Comparison of ENCODE assay signal across 14 cellular contexts in genomic region chr16:48321307-48322036, GRCh38.
DNase-seq lines count a peak whose midpoint lies in the region; ATAC-seq and TF ChIP-seq lines count a peak whose summit lies in the region.
"Had no signal": no experiment of that assay in that cellular context is flagged by ENCODE, and none has a peak within 500 bp of the region (broad histone marks: within the 10 kb centered on the region; RNA-seq: fewer than 3 reads in every experiment).

No MANE protein-coding gene starts in this region.

- H3K9me3 ChIP-seq in RWPE2 (ENCODE audit: severe bottlenecking) (no peaks in the 10 kb centered on the region), mucosa of descending colon (no peaks in the 10 kb centered on the region)

- no peak overlapping the region for H3K27ac ChIP-seq in RWPE2 (ENCODE audit: poor library complexity, severe bottlenecking)

- no peak for TF ChIP-seq CTCF in RWPE2 (IDR thresholded peaks at IDR 0.05; ENCODE audit: poor library complexity, severe bottlenecking)
- no peak for TF ChIP-seq CTCF in mucosa of descending colon (IDR thresholded peaks at IDR 0.05)

- H3K4me1 ChIP-seq in RWPE2 (ENCODE audit: insufficient read depth, poor library complexity, severe bottlenecking) (peaks cover 7% of the 10 kb centered on the region), mucosa of descending colon (ENCODE audit: low read depth) (no peaks in the 10 kb centered on the region)

- peaks cover 35% of the 10 kb centered on the region for H3K36me3 Mint-ChIP-seq in activated naive CD4-positive, alpha-beta T cell treated with anti-CD3 and anti-CD28 coated beads, Interleukin-2, amount 10 ng/mL, durations not matched to agents 7 days and 5 days
- H3K36me3 Mint-ChIP-seq in stimulated activated effector memory CD8-positive, alpha-beta T cell treated with anti-CD3 and anti-CD28 coated beads, Interleukin-12 subunit alpha, Interleukin-12 subunit beta, amount 100 ng/mL, for 72 hours = peaks cover 22% of the 10 kb centered on the region

- no peaks in the 10 kb centered on the region for H3K27me3 Mint-ChIP-seq in activated naive CD4-positive, alpha-beta T cell treated with anti-CD3 and anti-CD28 coated beads, Interleukin-2, amount 10 ng/mL, durations not matched to agents 7 days and 5 days
- H3K27me3 Mint-ChIP-seq: activated naive CD8-positive, alpha-beta T cell treated with anti-CD3 and anti-CD28 coated beads, Interleukin-2, amount 10 ng/mL, durations not matched to agents 7 days and 5 days; B cell; dendritic cell treated with granulocyte-macrophage colony-stimulating factor and Interleukin-4, amounts not matched to agents 40 ng/mL and 50 ng/mL, for 4 days had no signal

- no peak overlapping the region for H3K27ac Mint-ChIP-seq in activated naive CD4-positive, alpha-beta T cell treated with anti-CD3 and anti-CD28 coated beads, Interleukin-2, amount 10 ng/mL, durations not matched to agents 7 days and 5 days
- no peak overlapping the region for H3K27ac Mint-ChIP-seq in stimulated activated effector memory CD8-positive, alpha-beta T cell treated with anti-CD3 and anti-CD28 coated beads, Interleukin-12 subunit alpha, Interleukin-12 subunit beta, amount 100 ng/mL, for 72 hours
- H3K27ac Mint-ChIP-seq: activated naive CD8-positive, alpha-beta T cell treated with anti-CD3 and anti-CD28 coated beads, Interleukin-2, amount 10 ng/mL, durations not matched to agents 7 days and 5 days; B cell had no signal

- CTCF ChIA-PET in activated naive CD4-positive, alpha-beta T cell treated with anti-CD3 and anti-CD28 coated beads, Interleukin-2, amount 10 ng/mL, durations not matched to agents 7 days and 5 days (lab: Charles Lee) = no interaction called here

- H3K36me3 ChIP-seq in RWPE2 (ENCODE audit: low read depth) (peaks cover 31% of the 10 kb centered on the region), mucosa of descending colon (ENCODE audit: low read depth) (no peaks in the 10 kb centered on the region)

- no peak overlapping the region for H3K4me3 Mint-ChIP-seq in activated naive CD4-positive, alpha-beta T cell treated with anti-CD3 and anti-CD28 coated beads, Interleukin-2, amount 10 ng/mL, durations not matched to agents 7 days and 5 days
- H3K4me3 Mint-ChIP-seq in stimulated activated effector memory CD8-positive, alpha-beta T cell treated with anti-CD3 and anti-CD28 coated beads, Interleukin-12 subunit alpha, Interleukin-12 subunit beta, amount 100 ng/mL, for 72 hours = no peak overlapping the region
- H3K4me3 Mint-ChIP-seq: activated naive CD8-positive, alpha-beta T cell treated with anti-CD3 and anti-CD28 coated beads, Interleukin-2, amount 10 ng/mL, durations not matched to agents 7 days and 5 days; B cell; dendritic cell treated with granulocyte-macrophage colony-stimulating factor and Interleukin-4, amounts not matched to agents 40 ng/mL and 50 ng/mL, for 4 days had no signal

- H3K4me1 Mint-ChIP-seq in activated naive CD4-positive, alpha-beta T cell treated with anti-CD3 and anti-CD28 coated beads, Interleukin-2, amount 10 ng/mL, durations not matched to agents 7 days and 5 days = peaks cover 43% of the 10 kb centered on the region
- peaks cover 22% of the 10 kb centered on the region for H3K4me1 Mint-ChIP-seq in stimulated activated effector memory CD8-positive, alpha-beta T cell treated with anti-CD3 and anti-CD28 coated beads, Interleukin-12 subunit alpha, Interleukin-12 subunit beta, amount 100 ng/mL, for 72 hours

- DNase-seq in activated naive CD4-positive, alpha-beta T cell treated with Interleukin-2 at 50 U/mL for 16 hours = peak; percentile 14
- DNase-seq in activated naive CD4-positive, alpha-beta T cell treated with anti-CD3 and anti-CD28 coated beads, Interleukin-2, amount 10 ng/mL, durations not matched to agents 7 days and 5 days = no peak
- DNase-seq in RWPE2 (ENCODE audit: low spot score) (no peak), fibroblast of gingiva (ENCODE audit: low read depth) (peak; percentile 55), KG1 (lab: John Stamatoyannopoulos, UW) (no peak), mucosa of descending colon (no peak), NCI-H2227 treated with DMSO at 0.1 percent for 48 hours (lab: John Stamatoyannopoulos, UW) (no peak)
- DNase-seq in stimulated activated effector memory CD8-positive, alpha-beta T cell treated with anti-CD3 and anti-CD28 coated beads, Interleukin-12 subunit alpha, Interleukin-12 subunit beta, amount 100 ng/mL, for 72 hours (ENCODE audit: low spot score in 2 of 2) = no peak
- DNase-seq: activated naive CD8-positive, alpha-beta T cell treated with anti-CD3 and anti-CD28 coated beads, Interleukin-2, amount 10 ng/mL, durations not matched to agents 7 days and 5 days; NCI-H1105 treated with DMSO at 0.1 percent for 48 hours; NCI-H524 treated with DMSO at 0.1 percent for 48 hours; stimulated activated CD8-positive, alpha-beta memory T cell treated with anti-CD3 and anti-CD28 coated beads, Interleukin-4, amount 100 ng/mL, for 48 hours had no signal

- peak; percentile 35; the same call in 2 of the 3 replicates for ATAC-seq in RWPE2 (ENCODE audit: low read depth)
- peak; percentile 73 for ATAC-seq in stimulated activated effector memory CD8-positive, alpha-beta T cell treated with anti-CD3 and anti-CD28 coated beads, Interleukin-12 subunit alpha, Interleukin-12 subunit beta, amount 100 ng/mL, for 72 hours
- ATAC-seq in mucosa of descending colon = no peak

- no peaks in the 10 kb centered on the region for H3K27me3 ChIP-seq in RWPE2 (ENCODE audit: insufficient read depth, poor library complexity, severe bottlenecking)

- H3K4me3 ChIP-seq in RWPE2 (ENCODE audit: severe bottlenecking) (no peak overlapping the region), mucosa of descending colon (no peak overlapping the region)

- intact Hi-C loops in mucosa of descending colon (cut with DNase I, micrococcal nuclease) = no loop called here

- no peaks in the 10 kb centered on the region for H3K9me3 Mint-ChIP-seq in activated naive CD4-positive, alpha-beta T cell treated with anti-CD3 and anti-CD28 coated beads, Interleukin-2, amount 10 ng/mL, durations not matched to agents 7 days and 5 days
- H3K9me3 Mint-ChIP-seq in stimulated activated effector memory CD8-positive, alpha-beta T cell treated with anti-CD3 and anti-CD28 coated beads, Interleukin-12 subunit alpha, Interleukin-12 subunit beta, amount 100 ng/mL, for 72 hours = no peaks in the 10 kb centered on the region
- H3K9me3 Mint-ChIP-seq: activated naive CD8-positive, alpha-beta T cell treated with anti-CD3 and anti-CD28 coated beads, Interleukin-2, amount 10 ng/mL, durations not matched to agents 7 days and 5 days; dendritic cell treated with granulocyte-macrophage colony-stimulating factor and Interleukin-4, amounts not matched to agents 40 ng/mL and 50 ng/mL, for 4 days had no signal

Comparison
In these comparisons a context has a peak if more than half of its experiments do, and no peak if none do; other contexts are left out.
1. DNase-seq: peak in activated naive CD4-positive, alpha-beta T cell treated with Interleukin-2 at 50 U/mL for 16 hours (single experiment) and fibroblast of gingiva (single experiment); none in activated naive CD4-positive, alpha-beta T cell treated with anti-CD3 and anti-CD28 coated beads, Interleukin-2, amount 10 ng/mL, durations not matched to agents 7 days and 5 days (single experiment), RWPE2 (single experiment), stimulated activated effector memory CD8-positive, alpha-beta T cell treated with anti-CD3 and anti-CD28 coated beads, Interleukin-12 subunit alpha, Interleukin-12 subunit beta, amount 100 ng/mL, for 72 hours (0 of 2), KG1 (single experiment), mucosa of descending colon (0 of 3) and NCI-H2227 treated with DMSO at 0.1 percent for 48 hours (single experiment).